24 cellular contexts compared by ENCODE assay signal in genomic region chrX:153502131-153502530, GRCh38. TPM values are rescaled to one million over a fixed set of nuclear protein-coding genes. Genes with fewer than 3 reads are reported as not detected.
"Had no signal": no experiment of that assay in that cellular context is flagged by ENCODE, and none has a peak within 500 bp of the region (broad histone marks: within the 10 kb centered on the region; RNA-seq: fewer than 3 reads in every experiment).

No MANE protein-coding gene starts in this region.

- DNase-seq: IMR-90, Karpas-422, KG1, NCI-H1092, NCI-H1105 treated with DMSO at 0.1 percent for 48 hours, NCI-H1417 treated with DMSO at 0.1 percent for 48 hours, NCI-H146, NCI-H1694 treated with DMSO at 0.1 percent for 48 hours, NCI-H1930, NCI-H2081, NCI-H2107, NCI-H2227 treated with DMSO at 0.1 percent for 48 hours, NCI-H524, NCI-H526 treated with DMSO at 0.1 percent for 48 hours, NCI-H748 treated with DMSO at 0.1 percent for 48 hours, RPMI8226, SHP77, SK-N-SH, SW 1271 had no signal

- H3K27me3 ChIP-seq: MG63 had no signal

- H3K4me3 ChIP-seq: MG63 had no signal

- H3K9me3 ChIP-seq: MG63, SK-N-SH had no signal

- H3K4me2 ChIP-seq: SK-N-SH had no signal

- ATAC-seq: HepG2 had no signal

- H3K9ac ChIP-seq: SK-N-SH had no signal

RNA-seq across cellular contexts. Expression of gene BGN, which starts 7.4 kb away (rescaled TPM):
- total RNA-seq: SK-MEL-5 had no signal

RNA-seq across cellular contexts. Expression of gene ATP2B3, which starts 15.3 kb away (rescaled TPM):
- total RNA-seq: HepG2, HT1080, NCI-H460 had no signal
- polyA plus RNA-seq: HepG2 had no signal
